ENCODE assay signal across 31 cellular contexts in genomic region chr13:60175571-60175970, GRCh38.
"Had no signal": no experiment of that assay in that cellular context is flagged by ENCODE, and none has a peak within 500 bp of the region (broad histone marks: within the 10 kb centered on the region; RNA-seq: fewer than 3 reads in every experiment).

No MANE protein-coding gene starts in this region.

- ATAC-seq: foreskin keratinocyte; gastroesophageal sphincter; heart left ventricle; left cardiac atrium; left lung; mucosa of descending colon; natural killer cell treated with Interleukin-12 subunit alpha and Interleukin-12 subunit beta and Interleukin-15 and Interleukin-18, amount 100 ng/mL, for 72 hours; pancreas; sciatic nerve had no signal

- H3K27me3 ChIP-seq: esophagus muscularis mucosa, foreskin keratinocyte, left lung, neutrophil, pancreas, stomach, tibial artery had no signal

- FAIRE-seq: endothelial cell of umbilical vein, islet of Langerhans, pancreas had no signal

- DNase-seq: dermis blood vessel endothelial cell; effector memory CD4-positive, alpha-beta T cell; foreskin keratinocyte; heart left ventricle; hippocampal formation; left cardiac atrium; left lung; mesenchymal stem cell; mucosa of descending colon; naive B cell; pancreas; stimulated activated CD4-positive, alpha-beta T cell treated with anti-CD3 and anti-CD28 coated beads, Interleukin-12 subunit alpha, Interleukin-12 subunit beta, amount 100 ng/mL, for 4 hours; stimulated activated CD4-positive, alpha-beta T cell treated with anti-CD3 and anti-CD28 coated beads, Interleukin-1b, Interleukin-23, amount 100 ng/mL, for 48 hours; stimulated activated CD4-positive, alpha-beta T cell treated with anti-CD3 and anti-CD28 coated beads, Interleukin-4, amount 100 ng/mL, for 1 hour; stimulated activated CD8-positive, alpha-beta memory T cell treated with anti-CD3 and anti-CD28 coated beads, Interleukin-4, amount 100 ng/mL, for 48 hours; stimulated activated naive CD4-positive, alpha-beta T cell treated with Interleukin-2 at 50 U/mL for 16 hours; stomach; tibial artery had no signal

- H3K9me3 Mint-ChIP-seq: mesothelial cell of epicardium; naive B cell; natural killer cell treated with Interleukin-12 subunit alpha and Interleukin-12 subunit beta and Interleukin-15 and Interleukin-18, amount 100 ng/mL, for 72 hours; neural crest cell; type B pancreatic cell had no signal

- H3K27ac Mint-ChIP-seq: mesothelial cell of epicardium; naive B cell; natural killer cell treated with Interleukin-12 subunit alpha and Interleukin-12 subunit beta and Interleukin-15 and Interleukin-18, amount 100 ng/mL, for 72 hours; progenitor cell of endocrine pancreas; type B pancreatic cell had no signal

- H3K36me3 ChIP-seq: esophagus muscularis mucosa, gastroesophageal sphincter, heart left ventricle, left lung, neutrophil, pancreas, stomach, tibial artery had no signal

- H3K9me3 ChIP-seq: esophagus muscularis mucosa, gastroesophageal sphincter, heart left ventricle, left lung, mucosa of descending colon, neutrophil, pancreas, stomach, tibial artery had no signal

- H3K4me3 ChIP-seq: coronary artery, esophagus muscularis mucosa, gastroesophageal sphincter, heart left ventricle, left lung, mucosa of descending colon, pancreas, smooth muscle cell, stomach, tibial artery had no signal

- H3K4me1 ChIP-seq: esophagus muscularis mucosa, foreskin keratinocyte, gastroesophageal sphincter, heart left ventricle, left lung, pancreas, stomach, tibial artery had no signal

- H3K27me3 Mint-ChIP-seq: type B pancreatic cell had no signal

- H3K4me1 Mint-ChIP-seq: naive B cell, neural crest cell had no signal

- H3K4me3 Mint-ChIP-seq: mesothelial cell of epicardium; naive B cell; natural killer cell treated with Interleukin-12 subunit alpha and Interleukin-12 subunit beta and Interleukin-15 and Interleukin-18, amount 100 ng/mL, for 72 hours; neural crest cell; type B pancreatic cell had no signal

- H3K27ac ChIP-seq: coronary artery, esophagus muscularis mucosa, foreskin keratinocyte, gastroesophageal sphincter, heart left ventricle, left lung, neutrophil, pancreas, stomach, tibial artery had no signal

- H3K4me2 ChIP-seq: smooth muscle cell had no signal

- H3K36me3 Mint-ChIP-seq: mesothelial cell of epicardium; naive B cell; natural killer cell treated with Interleukin-12 subunit alpha and Interleukin-12 subunit beta and Interleukin-15 and Interleukin-18, amount 100 ng/mL, for 72 hours; type B pancreatic cell had no signal
